Comparison of ENCODE assay signal across 9 cellular contexts in genomic region chr15:51192560-51193280, GRCh38.
DNase-seq lines count a peak whose midpoint lies in the region; ATAC-seq and TF ChIP-seq lines count a peak whose summit lies in the region.
"Had no signal": no experiment of that assay in that cellular context is flagged by ENCODE, and none has a peak within 500 bp of the region (broad histone marks: within the 10 kb centered on the region; RNA-seq: fewer than 3 reads in every experiment).

No MANE protein-coding gene starts in this region.

- no peaks in the 10 kb centered on the region for H3K9me3 ChIP-seq in Panc1 (ENCODE audit: control insufficient read depth, insufficient read depth, low read depth, low read length)
- H3K9me3 ChIP-seq: BLaER1 had no signal

- intact Hi-C loops in Panc1 (cut with micrococcal nuclease; ENCODE audit: unreplicated experiment) = loop anchor here (1.0 kb wide), 1 partner anchor 29 kb away; no protein-coding TSS in a partner anchor

- H3K36me3 ChIP-seq in Panc1 (ENCODE audit: control insufficient read depth, insufficient read depth, low read length) = no peaks in the 10 kb centered on the region
- H3K36me3 ChIP-seq: BLaER1 had no signal

- no peak overlapping the region for H3K4me3 ChIP-seq in Jurkat, Clone E6-1 (ENCODE audit: low read length)
- no peak overlapping the region for H3K4me3 ChIP-seq in Panc1 (ENCODE audit: low read depth in 2 of 2, low read length in 2 of 2)
- H3K4me3 ChIP-seq: BLaER1 had no signal

- no peaks in the 10 kb centered on the region for H3K4me1 Mint-ChIP-seq in activated T-cell treated with anti-CD3 and anti-CD28 coated beads, Interleukin-2, amount 50 U/mL, for 4 hours (ENCODE audit: low read depth)
- H3K4me1 Mint-ChIP-seq in neural crest cell = no peaks in the 10 kb centered on the region

- no peaks in the 10 kb centered on the region for H3K36me3 Mint-ChIP-seq in activated T-cell treated with anti-CD3 and anti-CD28 coated beads, Interleukin-2, amount 50 U/mL, for 4 hours (ENCODE audit: insufficient read depth)
- H3K36me3 Mint-ChIP-seq in neural crest cell (ENCODE audit: low read depth) = no peaks in the 10 kb centered on the region

- H3K9me3 Mint-ChIP-seq in activated T-cell treated with anti-CD3 and anti-CD28 coated beads, Interleukin-2, amount 50 U/mL, for 4 hours = no peaks in the 10 kb centered on the region
- H3K9me3 Mint-ChIP-seq in neural crest cell = no peaks in the 10 kb centered on the region

- CTCF ChIA-PET in Panc1 (lab: Charles Lee) = interaction anchor here (0.7 to 2.0 kb wide), 2 partner anchors 30 to 539 kb away, joined by 3 to 24 read pairs; no protein-coding TSS in a partner anchor

- no peaks in the 10 kb centered on the region for H3K27me3 ChIP-seq in Panc1 (ENCODE audit: control insufficient read depth, insufficient read depth, low read length)

- BruUV-seq in Panc1 (replicated peaks; lab: Mats Ljungman, UMichigan) = no TSS peak

- peak; percentile 96 for TF ChIP-seq CTCF in Panc1 (IDR thresholded peaks at IDR 0.05)
- TF ChIP-seq CTCF in neural crest cell (conservative IDR thresholded peaks at IDR 0.05) = peak; percentile 93

- H3K4me3 Mint-ChIP-seq in activated T-cell treated with anti-CD3 and anti-CD28 coated beads, Interleukin-2, amount 50 U/mL, for 4 hours = no peak overlapping the region
- no peak overlapping the region for H3K4me3 Mint-ChIP-seq in neural crest cell

- no peaks in the 10 kb centered on the region for H3K4me1 ChIP-seq in Panc1 (ENCODE audit: control insufficient read depth, insufficient read depth, low read length)

- peak; percentile 98 for ATAC-seq in Panc1
- peak; percentile 56 to 66 for ATAC-seq in activated T-cell treated with anti-CD3 and anti-CD28 coated beads, Interleukin-2, amount 50 U/mL, for 4 hours
- peak; percentile 76 for ATAC-seq in stimulated activated naive CD8-positive, alpha-beta T cell treated with anti-CD3 and anti-CD28 coated beads, Interleukin-15, Interleukin-2, amounts not matched to agents 100 U/mL and 50 U/mL, for 24 hours

- no peak overlapping the region for H3K27ac ChIP-seq in Panc1 (ENCODE audit: low read length)
- H3K27ac ChIP-seq: BLaER1 had no signal

- H3K27me3 Mint-ChIP-seq in activated T-cell treated with anti-CD3 and anti-CD28 coated beads, Interleukin-2, amount 50 U/mL, for 4 hours (ENCODE audit: low read depth) = peaks cover 22% of the 10 kb centered on the region
- H3K27me3 Mint-ChIP-seq in neural crest cell (ENCODE audit: low read depth) = peaks cover 31% of the 10 kb centered on the region

- no peak overlapping the region for H3K27ac Mint-ChIP-seq in neural crest cell (ENCODE audit: unreplicated experiment)

- DNase-seq in NCI-H1417 (lab: John Stamatoyannopoulos, UW) (peak; percentile 52 to 71 (median 55)), NCI-H1417 treated with DMSO at 0.1 percent for 48 hours (lab: John Stamatoyannopoulos, UW) (no peak), Panc1 (ENCODE audit: low read depth, low spot score) (peak; percentile 71), fibroblast of peridontal ligament (ENCODE audit: extremely low read depth) (peak; percentile 87), neural crest cell (ENCODE audit: low read depth, low spot score) (peak; percentile 97)
- DNase-seq in Jurkat, Clone E6-1 (ENCODE audit: low read depth, low spot score) = peak; percentile 79
- DNase-seq in activated T-cell treated with anti-CD3 and anti-CD28 coated beads, Interleukin-2, amount 50 U/mL, for 4 hours = peak; percentile 65
- peak; percentile 89 for DNase-seq in stimulated activated naive CD8-positive, alpha-beta T cell treated with anti-CD3 and anti-CD28 coated beads, Interleukin-15, Interleukin-2, amounts not matched to agents 100 U/mL and 50 U/mL, for 24 hours

- in situ Hi-C loops in Panc1 (cut with HindIII; ENCODE audit: low pct_unique_long_range_greater_than_20kb, low sequenced_read_pairs) = no loop called here

- POLR2A ChIA-PET in Panc1 (lab: Charles Lee) = no interaction called here
